28 cellular contexts compared by ENCODE assay signal in the genomic region with DNA sequence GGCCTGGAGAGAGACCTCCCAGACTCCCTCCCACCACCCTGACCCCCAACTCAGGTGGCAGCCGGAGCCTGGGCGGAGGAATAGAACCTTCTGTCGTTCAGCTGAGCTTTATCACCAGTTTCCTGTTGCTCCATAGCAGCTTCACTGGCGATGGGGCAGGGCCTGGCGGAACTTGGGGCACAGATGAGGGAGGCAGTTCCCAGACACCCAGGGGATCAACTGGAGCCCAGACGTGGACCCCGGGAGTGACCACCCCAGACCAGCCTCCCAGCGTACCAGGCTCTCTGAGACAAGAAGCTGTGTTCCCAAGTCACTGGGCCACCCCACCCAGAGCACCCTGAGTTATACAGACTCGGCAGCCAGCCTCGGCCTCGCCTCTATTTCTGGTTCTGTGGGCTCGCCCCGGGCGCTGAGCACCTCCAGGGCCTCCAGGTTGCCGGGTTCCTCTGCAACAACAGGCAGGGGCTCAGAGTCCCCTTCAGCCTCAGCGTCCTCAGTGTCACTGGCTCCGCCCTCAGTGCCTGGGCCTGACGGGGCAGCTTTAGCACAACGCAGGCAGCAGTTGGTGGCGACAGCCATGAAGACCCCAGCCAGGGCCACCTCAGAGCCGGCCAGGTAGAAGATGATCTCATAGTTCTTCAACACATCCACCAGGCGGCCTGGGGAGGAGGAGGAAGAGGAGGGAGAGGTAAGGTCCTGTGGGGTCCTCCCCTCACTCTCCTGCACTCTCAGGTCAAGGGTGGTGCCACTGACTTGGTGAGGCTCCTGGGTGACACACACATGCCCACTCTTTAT. TPM values are rescaled to one million over a fixed set of nuclear protein-coding genes. Genes with fewer than 3 reads are reported as not detected.
DNase-seq lines count a peak whose midpoint lies in the region; ATAC-seq, FAIRE-seq and TF ChIP-seq lines count a peak whose summit lies in the region.
"Had no signal": no experiment of that assay in that cellular context is flagged by ENCODE, and none has a peak within 500 bp of the region (broad histone marks: within the 10 kb centered on the region; RNA-seq: fewer than 3 reads in every experiment).

No MANE protein-coding gene starts in this region.

- no peak overlapping the region for H3K4me2 ChIP-seq in K562 (ENCODE audit: insufficient read depth, low read length)
- H3K4me2 ChIP-seq: GM23338, KMS-11 had no signal

- no peaks in the 10 kb centered on the region for H3K9me3 Mint-ChIP-seq in activated CD8-positive, alpha-beta T cell treated with anti-CD3 and anti-CD28 coated beads, Interleukin-2, amount 10 ng/mL, durations not matched to agents 7 days and 5 days (ENCODE audit: insufficient read depth)
- H3K9me3 Mint-ChIP-seq: CD4-positive, alpha-beta memory T cell; GM23338 had no signal

- no TSS peak for BruUV-seq in K562 (replicated peaks; lab: Mats Ljungman, UMichigan)

- FAIRE-seq in K562 (lab: Jason Lieb, UNC): no peak
- FAIRE-seq: A204.1, G401.6 had no signal

- no peaks in the 10 kb centered on the region for H3K79me2 ChIP-seq in K562 (ENCODE audit: control insufficient read depth, insufficient read depth, low read length)

- no peak for TF ChIP-seq EP300 in K562 (IDR thresholded peaks at IDR 0.05; ENCODE audit: low read length)

- H3K9me3 ChIP-seq in left ventricle myocardium inferior (replicated peaks) (no peaks in the 10 kb centered on the region), K562 (replicated peaks; ENCODE audit: control insufficient read depth, insufficient read depth, low read depth, low read length) (no peaks in the 10 kb centered on the region), right lobe of liver (no peaks in the 10 kb centered on the region), testis (no peaks in the 10 kb centered on the region)

- H3K36me3 ChIP-seq in left ventricle myocardium inferior: peaks cover 21% of the 10 kb centered on the region
- H3K36me3 ChIP-seq in K562 (ENCODE audit: control insufficient read depth, insufficient read depth, low read length): no peaks in the 10 kb centered on the region
- peaks cover 0 to 4% (median 0%) of the 10 kb centered on the region in 4 donors for H3K36me3 ChIP-seq in right lobe of liver
- H3K36me3 ChIP-seq in testis (ENCODE audit: low read depth, missing control alignments): no peaks in the 10 kb centered on the region

- H3K4me1 ChIP-seq in left ventricle myocardium inferior (peaks cover 21% of the 10 kb centered on the region), K562 (replicated peaks in 1 of 2; ENCODE audit: control insufficient read depth in 2 of 2, insufficient read depth in 2 of 2, low read length in 2 of 2) (peaks cover 0 to 47% of the 10 kb centered on the region in 2 experiments; a peak in 2 of 5 replicates), right lobe of liver (peaks cover 0 to 14% (median 0%) of the 10 kb centered on the region in 4 donors), testis (peaks cover 32% of the 10 kb centered on the region)

- WGBS in K562 (ENCODE audit: insufficient coverage, low coverage, missing lambda C conversion rate): 12% methylated on average over 6 of the region's 22 CpGs
- 83% methylated on average over 6 of the region's 22 CpGs for WGBS in right lobe of liver (ENCODE audit: insufficient coverage, low coverage, low lambda C conversion rate, missing lambda C conversion rate)
- WGBS in testis, 2 donors: 75 to 91% methylated on average over 3 to 22 of the region's 22 CpGs

- no peaks in the 10 kb centered on the region for H3K4me1 Mint-ChIP-seq in activated CD8-positive, alpha-beta T cell treated with anti-CD3 and anti-CD28 coated beads, Interleukin-2, amount 10 ng/mL, durations not matched to agents 7 days and 5 days (ENCODE audit: low read depth)

- CTCF ChIA-PET in K562 (lab: Yijun Ruan, JAX; ENCODE audit: low intra/inter-chr PET ratio): no interaction called here
- CTCF ChIA-PET in activated CD8-positive, alpha-beta T cell treated with anti-CD3 and anti-CD28 coated beads, Interleukin-2, amount 10 ng/mL, durations not matched to agents 7 days and 5 days (lab: Charles Lee): no interaction called here

- H3K27me3 ChIP-seq in left ventricle myocardium inferior (ENCODE audit: low read depth) (peaks cover 18% of the 10 kb centered on the region), K562 (ENCODE audit: control insufficient read depth in 2 of 2, insufficient read depth in 2 of 2, low read length in 2 of 2) (peaks cover 1 to 22% of the 10 kb centered on the region in 2 experiments; a peak in 2 of 5 replicates), right lobe of liver (no peaks in the 10 kb centered on the region), testis (no peaks in the 10 kb centered on the region)

- no peak for ATAC-seq in Right ventricle myocardium superior (ENCODE audit: poor library complexity)
- ATAC-seq in K562: no peak
- no peak for ATAC-seq in right lobe of liver
- ATAC-seq in activated CD8-positive, alpha-beta T cell treated with anti-CD3 and anti-CD28 coated beads, Interleukin-2, amount 10 ng/mL, durations not matched to agents 7 days and 5 days: no peak
- ATAC-seq: GM23338, HCT116, Panc1 had no signal

- peaks cover 18% of the 10 kb centered on the region for H3K27me3 Mint-ChIP-seq in activated CD8-positive, alpha-beta T cell treated with anti-CD3 and anti-CD28 coated beads, Interleukin-2, amount 10 ng/mL, durations not matched to agents 7 days and 5 days (ENCODE audit: low read depth)

- TF ChIP-seq POLR2A in K562 (conservative IDR thresholded peaks at IDR 0.05) (no peak), right lobe of liver (IDR thresholded peaks at IDR 0.05) (no peak), testis (IDR thresholded peaks at IDR 0.05) (no peak)

- no peak overlapping the region for H3K27ac Mint-ChIP-seq in activated CD8-positive, alpha-beta T cell treated with anti-CD3 and anti-CD28 coated beads, Interleukin-2, amount 10 ng/mL, durations not matched to agents 7 days and 5 days
- H3K27ac Mint-ChIP-seq: GM23338 had no signal

- TF ChIP-seq CTCF in left ventricle myocardium inferior (IDR thresholded peaks at IDR 0.05; ENCODE audit: borderline replicate concordance) (no peak), K562 (IDR thresholded peaks at IDR 0.05 in 2 of 3, conservative IDR thresholded peaks at IDR 0.05 in 1 of 3; ENCODE audit: insufficient read depth in 2 of 3, low read depth in 1 of 3, low read length in 3 of 3) (no peak), right lobe of liver (IDR thresholded peaks at IDR 0.05) (no peak), testis (IDR thresholded peaks at IDR 0.05) (no peak)

- intact Hi-C loops in Right ventricle myocardium superior (cut with DNase I) (no loop called here), left ventricle myocardium inferior (cut with micrococcal nuclease) (no loop called here), K562 (cut with micrococcal nuclease) (no loop called here), right lobe of liver (cut with DNase I) (no loop called here), testis (cut with DNase I; ENCODE audit: low total_unique reads) (no loop called here)

- TF ChIP-seq RAD21 in K562 (CRISPR knock-in tag; conservative IDR thresholded peaks at IDR 0.05 in 1 of 2, IDR thresholded peaks at IDR 0.05 in 1 of 2): no peak

- POLR2A ChIA-PET in K562 (lab: Yijun Ruan, JAX): interaction anchor here (0.8 kb wide), 1 partner anchor 10 kb away, joined by 3 read pairs; no protein-coding TSS in a partner anchor
- POLR2A ChIA-PET in activated CD8-positive, alpha-beta T cell treated with anti-CD3 and anti-CD28 coated beads, Interleukin-2, amount 10 ng/mL, durations not matched to agents 7 days and 5 days (lab: Charles Lee): interaction anchor here (0.6 kb wide), 1 partner anchor 77 kb away, joined by 3 read pairs; no protein-coding TSS in a partner anchor

- H2AFZ ChIP-seq in K562 (ENCODE audit: low read depth, low read length): no peak overlapping the region
- H2AFZ ChIP-seq: GM23338 had no signal

- no peaks in the 10 kb centered on the region for H3K9me1 ChIP-seq in K562 (ENCODE audit: control insufficient read depth, insufficient read depth, low read length)

- peak; percentile 37 for DNase-seq in Right ventricle myocardium superior
- DNase-seq in left ventricle myocardium inferior: no peak
- no peak for DNase-seq in K562 (ENCODE audit: extremely low read depth in 1 of 4, low spot score in 3 of 4)
- peak in 2 of 3 donors; percentile 10 to 46 for DNase-seq in right lobe of liver
- no peak for DNase-seq in testis
- DNase-seq in activated CD8-positive, alpha-beta T cell treated with anti-CD3 and anti-CD28 coated beads, Interleukin-2, amount 10 ng/mL, durations not matched to agents 7 days and 5 days: no peak
- no peak for DNase-seq in NCI-H69 (lab: John Stamatoyannopoulos, UW)
- DNase-seq: C1 segment of cervical spinal cord; CD4-positive, alpha-beta memory T cell; COR-L47; IMR-90; MM.1S; NCI-H1048; NCI-H1417; NCI-H1694; NCI-H2029 treated with DMSO at 0.1 percent for 48 hours; NCI-H446 treated with DMSO at 0.1 percent for 48 hours; NCI-H526; SIG-M5 had no signal

- H3K4me3 ChIP-seq in left ventricle myocardium inferior (no peak overlapping the region), K562 (no peak overlapping the region), right lobe of liver (no peak overlapping the region), testis (no peak overlapping the region)
- H3K4me3 ChIP-seq: GM23338, SK-N-MC had no signal

- no peak overlapping the region for H3K9ac ChIP-seq in K562 (ENCODE audit: insufficient read depth in 1 of 2, low read depth in 2 of 2, low read length in 2 of 2)
- H3K9ac ChIP-seq: KMS-11 had no signal

- no peak overlapping the region for H3K27ac ChIP-seq in left ventricle myocardium inferior (replicated peaks)
- H3K27ac ChIP-seq in K562 (ENCODE audit: extremely low read depth, low read depth, low read length): no peak overlapping the region
- H3K27ac ChIP-seq in right lobe of liver: no peak overlapping the region
- H3K27ac ChIP-seq in testis: no peak overlapping the region
- H3K27ac ChIP-seq: KMS-11, RWPE1, SK-N-MC had no signal

- no peaks in the 10 kb centered on the region for H4K20me1 ChIP-seq in K562 (replicated peaks; ENCODE audit: control insufficient read depth, insufficient read depth, low read length)

- peaks cover 2% of the 10 kb centered on the region for H3K36me3 Mint-ChIP-seq in activated CD8-positive, alpha-beta T cell treated with anti-CD3 and anti-CD28 coated beads, Interleukin-2, amount 10 ng/mL, durations not matched to agents 7 days and 5 days (ENCODE audit: low read depth)

- in situ Hi-C loops in K562 (cut with MboI): no loop called here

- H3K4me3 Mint-ChIP-seq in activated CD8-positive, alpha-beta T cell treated with anti-CD3 and anti-CD28 coated beads, Interleukin-2, amount 10 ng/mL, durations not matched to agents 7 days and 5 days: no peak overlapping the region
- H3K4me3 Mint-ChIP-seq: CD4-positive, alpha-beta memory T cell; GM23338 had no signal

RNA-seq across cellular contexts. Expression of gene SLC16A8, which starts 5.7 kb away (rescaled TPM):
- total RNA-seq in Right ventricle myocardium superior: not detected
- not detected for total RNA-seq in left ventricle myocardium inferior
- total RNA-seq in K562 (2011; cell fraction: chromatin; rRNA removed; ENCODE audit: low replicate concordance): not detected in 2 replicates
- total RNA-seq in K562 (2011; cell fraction: nucleolus; rRNA removed): not detected in 2 replicates
- total RNA-seq in K562 (2011; cell fraction: nucleoplasm; rRNA removed): not detected in 2 replicates
- not detected in 2 replicates for total RNA-seq in K562 (2014; rRNA removed)
- total RNA-seq in K562 (2014; rRNA removed; fragmentation: Illumina TruSeq; extraction: Trizol): not detected in 2 replicates
- not detected in 2 replicates for total RNA-seq in K562 (2015; rRNA removed; fragmentation: Illumina TruSeq; extraction: Trizol)
- not detected in 2 replicates for total RNA-seq in K562 (2021)
- not detected in 2 replicates for polyA plus RNA-seq in K562 (2011; rRNA removed)
- polyA plus RNA-seq in K562 (2011; cell fraction: cytosol; rRNA removed): not detected in 2 replicates
- polyA plus RNA-seq in K562 (2011; cell fraction: nucleus; rRNA removed): not detected in 2 replicates
- polyA plus RNA-seq in K562 (2012): 0.28 TPM in 1 of 2 replicates, not detected in the other
- not detected in 2 replicates for polyA plus RNA-seq in K562 (2014; fragmentation: Illumina TruSeq; extraction: Trizol)
- polyA plus RNA-seq in K562 (2014; fragmentation: Nextera tagmentation; extraction: Ambion mirVana): not detected
- polyA plus RNA-seq in K562 (2014; rRNA removed): not detected in 2 replicates
- polyA minus RNA-seq in K562 (2011; rRNA and poly(A)+ RNA removed): not detected in 2 replicates
- not detected in 2 replicates for polyA minus RNA-seq in K562 (2011; cell fraction: cytosol; rRNA and poly(A)+ RNA removed)
- not detected in 2 replicates for polyA minus RNA-seq in K562 (2011; cell fraction: nucleus; rRNA and poly(A)+ RNA removed)
- total RNA-seq in right lobe of liver: not detected
- total RNA-seq in testis: 1 to 10 TPM; 1.6 to 2.0 TPM
- polyA plus RNA-seq in testis (ENCODE audit: insufficient read depth, low read depth, low replicate concordance): 2.4 TPM
- not detected for total RNA-seq in activated CD8-positive, alpha-beta T cell treated with anti-CD3 and anti-CD28 coated beads, Interleukin-2, amount 10 ng/mL, durations not matched to agents 7 days and 5 days
- total RNA-seq: CD4-positive, alpha-beta memory T cell; IMR-90 had no signal
- polyA plus RNA-seq: AG04450; CD4-positive, alpha-beta memory T cell; IMR-90 had no signal

RNA-seq across cellular contexts. Expression of gene PICK1, which starts 21.0 kb away (rescaled TPM):
- total RNA-seq in Right ventricle myocardium superior (20.4 TPM), left ventricle myocardium inferior (21.1 TPM), K562 (2014; rRNA removed) (8.6 and 11.3 TPM in 2 replicates), K562 (2014; rRNA removed; fragmentation: Illumina TruSeq; extraction: Trizol) (4.3 and 5.2 TPM in 2 replicates), K562 (2015; rRNA removed; fragmentation: Illumina TruSeq; extraction: Trizol) (6.5 and 6.7 TPM in 2 replicates), K562 (2021) (7.1 and 9.2 TPM in 2 replicates), right lobe of liver (10 to 100 TPM; 13.0 to 26.4 (median 20.3) TPM), testis (10 to 100 TPM; 78.7 to 89.7 TPM)
- total RNA-seq in K562 (2011; cell fraction: chromatin; rRNA removed; ENCODE audit: low replicate concordance): 25.6 and 73.9 TPM in 2 replicates
- total RNA-seq in K562 (2011; cell fraction: nucleolus; rRNA removed): 35.9 and 41.6 TPM in 2 replicates
- 31.1 and 41.3 TPM in 2 replicates for total RNA-seq in K562 (2011; cell fraction: nucleoplasm; rRNA removed)
- polyA plus RNA-seq in K562 (2011; rRNA removed) (9.6 and 14.5 TPM in 2 replicates), K562 (2014; fragmentation: Illumina TruSeq; extraction: Trizol) (7.1 and 7.9 TPM in 2 replicates), K562 (2014; fragmentation: Nextera tagmentation; extraction: Ambion mirVana) (under 1 TPM in 1 of 2 experiments, not detected in 1; 0.06 TPM), K562 (2014; rRNA removed) (9.4 and 11.0 TPM in 2 replicates), testis (ENCODE audit: insufficient read depth, low read depth, low replicate concordance) (61.5 TPM)
- polyA plus RNA-seq in K562 (2011; cell fraction: cytosol; rRNA removed): 12.0 and 13.0 TPM in 2 replicates
- polyA plus RNA-seq in K562 (2011; cell fraction: nucleus; rRNA removed): 67.4 and 81.6 TPM in 2 replicates
- 5.6 and 8.2 TPM in 2 replicates for polyA plus RNA-seq in K562 (2012)
- 9.6 and 18.1 TPM in 2 replicates for polyA minus RNA-seq in K562 (2011; rRNA and poly(A)+ RNA removed)
- polyA minus RNA-seq in K562 (2011; cell fraction: cytosol; rRNA and poly(A)+ RNA removed): 5.7 and 8.4 TPM in 2 replicates
- polyA minus RNA-seq in K562 (2011; cell fraction: nucleus; rRNA and poly(A)+ RNA removed): 11.6 and 12.2 TPM in 2 replicates
- total RNA-seq in activated CD8-positive, alpha-beta T cell treated with anti-CD3 and anti-CD28 coated beads, Interleukin-2, amount 10 ng/mL, durations not matched to agents 7 days and 5 days: 10 to 100 TPM; 12.7 to 14.0 TPM

RNA-seq across cellular contexts. Expression of gene BAIAP2L2, which starts 32.2 kb away (rescaled TPM):
- total RNA-seq in Right ventricle myocardium superior: 0.24 TPM
- 0.16 TPM for total RNA-seq in left ventricle myocardium inferior
- total RNA-seq in K562 (2011; cell fraction: chromatin; rRNA removed; ENCODE audit: low replicate concordance): 0.19 and 0.25 TPM in 2 replicates
- 0.26 and 0.33 TPM in 2 replicates for total RNA-seq in K562 (2011; cell fraction: nucleolus; rRNA removed)
- 0.37 TPM in 1 of 2 replicates, not detected in the other for total RNA-seq in K562 (2011; cell fraction: nucleoplasm; rRNA removed)
- total RNA-seq in K562 (2014; rRNA removed): not detected in 2 replicates
- total RNA-seq in K562 (2014; rRNA removed; fragmentation: Illumina TruSeq; extraction: Trizol): not detected in 2 replicates
- total RNA-seq in K562 (2015; rRNA removed; fragmentation: Illumina TruSeq; extraction: Trizol): not detected in 2 replicates
- 0.13 and 0.22 TPM in 2 replicates for total RNA-seq in K562 (2021)
- polyA plus RNA-seq in K562 (2011; rRNA removed): 0.07 and 0.09 TPM in 2 replicates
- polyA plus RNA-seq in K562 (2011; cell fraction: cytosol; rRNA removed): 0.06 and 0.22 TPM in 2 replicates
- polyA plus RNA-seq in K562 (2011; cell fraction: nucleus; rRNA removed): 0.37 and 1.1 TPM in 2 replicates
- polyA plus RNA-seq in K562 (2012): 0.23 and 0.72 TPM in 2 replicates
- 0.07 TPM in 1 of 2 replicates, not detected in the other for polyA plus RNA-seq in K562 (2014; fragmentation: Illumina TruSeq; extraction: Trizol)
- polyA plus RNA-seq in K562 (2014; fragmentation: Nextera tagmentation; extraction: Ambion mirVana): under 1 TPM in 1 of 2 experiments, not detected in 1; 0.04 TPM
- 0.11 and 0.86 TPM in 2 replicates for polyA plus RNA-seq in K562 (2014; rRNA removed)
- polyA minus RNA-seq in K562 (2011; rRNA and poly(A)+ RNA removed): 0.11 TPM in 1 of 2 replicates, not detected in the other
- not detected in 2 replicates for polyA minus RNA-seq in K562 (2011; cell fraction: cytosol; rRNA and poly(A)+ RNA removed)
- 0.22 TPM in 1 of 2 replicates, not detected in the other for polyA minus RNA-seq in K562 (2011; cell fraction: nucleus; rRNA and poly(A)+ RNA removed)
- total RNA-seq in right lobe of liver: 1 to 10 TPM in 3 of 6 experiments, under 1 TPM in 3; 0.79 to 5.0 (median 1.4) TPM
- 10 to 100 TPM in 1 of 2 donors, 1 to 10 TPM in 1; 8.8 to 10.0 TPM for total RNA-seq in testis
- 6.6 TPM for polyA plus RNA-seq in testis (ENCODE audit: insufficient read depth, low read depth, low replicate concordance)
- under 1 TPM; 0.47 to 0.58 TPM for total RNA-seq in activated CD8-positive, alpha-beta T cell treated with anti-CD3 and anti-CD28 coated beads, Interleukin-2, amount 10 ng/mL, durations not matched to agents 7 days and 5 days
- polyA plus RNA-seq: CD4-positive, alpha-beta memory T cell had no signal

Comparison
In these comparisons a context has a peak if more than half of its experiments do, and no peak if none do; other contexts are left out.
1. DNase-seq: peak in Right ventricle myocardium superior (single experiment) and right lobe of liver (2 of 3); none in left ventricle myocardium inferior (single experiment), K562 (0 of 4), testis (single experiment), activated CD8-positive, alpha-beta T cell treated with anti-CD3 and anti-CD28 coated beads, Interleukin-2, amount 10 ng/mL, durations not matched to agents 7 days and 5 days (single experiment) and NCI-H69 (single experiment).